14 cellular contexts compared by ENCODE assay signal in genomic region chr18:52992041-52992440, GRCh38.
DNase-seq lines count a peak whose midpoint lies in the region; ATAC-seq and TF ChIP-seq lines count a peak whose summit lies in the region.
"Had no signal": no experiment of that assay in that cellular context is flagged by ENCODE, and none has a peak within 500 bp of the region (broad histone marks: within the 10 kb centered on the region; RNA-seq: fewer than 3 reads in every experiment).

No MANE protein-coding gene starts in this region.

- H3K4me3 ChIP-seq in NT2/D1 (ENCODE audit: insufficient read length, low read depth): no peak overlapping the region
- H3K4me3 ChIP-seq: HAP-1, psoas muscle had no signal

- TF ChIP-seq CTCF in 22Rv1 (IDR thresholded peaks at IDR 0.05) (peak; percentile 74), GM10248 (IDR thresholded peaks at IDR 0.05; ENCODE audit: control extremely low read depth, extremely low read depth, low read depth, missing control alignments) (peak; percentile 16), glutamatergic neuron (IDR thresholded peaks at IDR 0.05; ENCODE audit: partially characterized antibody, unreplicated experiment) (peak; percentile 40)

- no peaks in the 10 kb centered on the region for H3K9me3 ChIP-seq in NT2/D1 (ENCODE audit: insufficient read depth, low read length)
- H3K9me3 ChIP-seq: HAP-1, psoas muscle had no signal

- no peak overlapping the region for H3K27ac ChIP-seq in 22Rv1
- H3K27ac ChIP-seq: psoas muscle had no signal

- DNase-seq in GM10248 (ENCODE audit: extremely low spot score) (no peak), NT2/D1 (ENCODE audit: low read depth, low spot score) (peak; percentile 18), glutamatergic neuron (no peak)
- DNase-seq in activated CD4-positive, alpha-beta T cell treated with anti-CD3 and anti-CD28 coated beads, Interleukin-2, amount 50 U/mL, for 1 hour: no peak
- no peak for DNase-seq in stimulated activated CD4-positive, alpha-beta T cell treated with anti-CD3 and anti-CD28 coated beads, Interleukin-2, amount 100 ng/mL, for 48 hours
- DNase-seq in activated CD4-positive, alpha-beta T cell treated with anti-CD3 and anti-CD28 coated beads, Interleukin-2, amount 10 ng/mL, durations not matched to agents 7 days and 5 days: no peak
- DNase-seq: activated CD8-positive, alpha-beta T cell treated with anti-CD3 and anti-CD28 coated beads for 36 hours; activated naive CD8-positive, alpha-beta T cell treated with anti-CD3 and anti-CD28 coated beads, Interleukin-2, amount 10 ng/mL, durations not matched to agents 7 days and 5 days; effector CD4-positive, alpha-beta T cell; psoas muscle had no signal

- H3K27me3 ChIP-seq in NT2/D1 (ENCODE audit: insufficient read depth, insufficient read length): no peaks in the 10 kb centered on the region

- POLR2A ChIA-PET in GM10248 (lab: Yijun Ruan, JAX): no interaction called here
- POLR2A ChIA-PET in activated CD4-positive, alpha-beta T cell treated with anti-CD3 and anti-CD28 coated beads, Interleukin-2, amount 10 ng/mL, durations not matched to agents 7 days and 5 days (lab: Charles Lee): no interaction called here

- no peak overlapping the region for H3K9ac ChIP-seq in NT2/D1 (ENCODE audit: insufficient read length, low read depth)

- CTCF ChIA-PET in GM10248 (lab: Yijun Ruan, JAX): no interaction called here
- CTCF ChIA-PET in activated CD4-positive, alpha-beta T cell treated with anti-CD3 and anti-CD28 coated beads, Interleukin-2, amount 10 ng/mL, durations not matched to agents 7 days and 5 days (lab: Charles Lee): no interaction called here

- H3K9me3 Mint-ChIP-seq in glutamatergic neuron (ENCODE audit: unreplicated experiment): no peaks in the 10 kb centered on the region
- H3K9me3 Mint-ChIP-seq in activated CD4-positive, alpha-beta T cell treated with anti-CD3 and anti-CD28 coated beads, Interleukin-2, amount 10 ng/mL, durations not matched to agents 7 days and 5 days: no peaks in the 10 kb centered on the region
- H3K9me3 Mint-ChIP-seq: activated naive CD8-positive, alpha-beta T cell treated with anti-CD3 and anti-CD28 coated beads, Interleukin-2, amount 10 ng/mL, durations not matched to agents 7 days and 5 days had no signal

- H3K4me1 Mint-ChIP-seq in glutamatergic neuron (ENCODE audit: low read depth, unreplicated experiment): peaks cover 9% of the 10 kb centered on the region
- no peaks in the 10 kb centered on the region for H3K4me1 Mint-ChIP-seq in activated CD4-positive, alpha-beta T cell treated with anti-CD3 and anti-CD28 coated beads, Interleukin-2, amount 10 ng/mL, durations not matched to agents 7 days and 5 days
- H3K4me1 Mint-ChIP-seq: activated naive CD8-positive, alpha-beta T cell treated with anti-CD3 and anti-CD28 coated beads, Interleukin-2, amount 10 ng/mL, durations not matched to agents 7 days and 5 days; B cell had no signal

- no peaks in the 10 kb centered on the region for H3K27me3 Mint-ChIP-seq in glutamatergic neuron (ENCODE audit: unreplicated experiment)
- H3K27me3 Mint-ChIP-seq in activated CD4-positive, alpha-beta T cell treated with anti-CD3 and anti-CD28 coated beads, Interleukin-2, amount 10 ng/mL, durations not matched to agents 7 days and 5 days: no peaks in the 10 kb centered on the region
- H3K27me3 Mint-ChIP-seq: activated CD8-positive, alpha-beta T cell treated with anti-CD3 and anti-CD28 coated beads for 36 hours; activated naive CD8-positive, alpha-beta T cell treated with anti-CD3 and anti-CD28 coated beads, Interleukin-2, amount 10 ng/mL, durations not matched to agents 7 days and 5 days; B cell had no signal

- no peaks in the 10 kb centered on the region for H3K4me1 ChIP-seq in NT2/D1 (ENCODE audit: insufficient read depth, insufficient read length)
- H3K4me1 ChIP-seq: HAP-1, psoas muscle had no signal

- no peak overlapping the region for H3K27ac Mint-ChIP-seq in glutamatergic neuron (ENCODE audit: unreplicated experiment)
- no peak overlapping the region for H3K27ac Mint-ChIP-seq in activated CD4-positive, alpha-beta T cell treated with anti-CD3 and anti-CD28 coated beads, Interleukin-2, amount 10 ng/mL, durations not matched to agents 7 days and 5 days
- H3K27ac Mint-ChIP-seq: activated CD8-positive, alpha-beta T cell treated with anti-CD3 and anti-CD28 coated beads for 36 hours; activated naive CD8-positive, alpha-beta T cell treated with anti-CD3 and anti-CD28 coated beads, Interleukin-2, amount 10 ng/mL, durations not matched to agents 7 days and 5 days; B cell had no signal

- H3K36me3 ChIP-seq in NT2/D1 (ENCODE audit: insufficient read depth, insufficient read length, low read length): no peaks in the 10 kb centered on the region
- H3K36me3 ChIP-seq: HAP-1 had no signal

- no peaks in the 10 kb centered on the region for H3K36me3 Mint-ChIP-seq in glutamatergic neuron (ENCODE audit: unreplicated experiment)
- H3K36me3 Mint-ChIP-seq in activated CD4-positive, alpha-beta T cell treated with anti-CD3 and anti-CD28 coated beads, Interleukin-2, amount 10 ng/mL, durations not matched to agents 7 days and 5 days (ENCODE audit: low read depth): no peaks in the 10 kb centered on the region
- H3K36me3 Mint-ChIP-seq: activated naive CD8-positive, alpha-beta T cell treated with anti-CD3 and anti-CD28 coated beads, Interleukin-2, amount 10 ng/mL, durations not matched to agents 7 days and 5 days had no signal

- ATAC-seq in HG03520 (IDR thresholded peaks at IDR 0.05; ENCODE audit: unreplicated experiment): no peak
- ATAC-seq: activated CD8-positive, alpha-beta T cell treated with anti-CD3 and anti-CD28 coated beads for 36 hours; psoas muscle had no signal

- H3K4me3 Mint-ChIP-seq in glutamatergic neuron (ENCODE audit: unreplicated experiment): no peak overlapping the region
- H3K4me3 Mint-ChIP-seq in activated CD4-positive, alpha-beta T cell treated with anti-CD3 and anti-CD28 coated beads, Interleukin-2, amount 10 ng/mL, durations not matched to agents 7 days and 5 days: no peak overlapping the region
- H3K4me3 Mint-ChIP-seq: activated CD8-positive, alpha-beta T cell treated with anti-CD3 and anti-CD28 coated beads for 36 hours; activated naive CD8-positive, alpha-beta T cell treated with anti-CD3 and anti-CD28 coated beads, Interleukin-2, amount 10 ng/mL, durations not matched to agents 7 days and 5 days; B cell had no signal

Comparison
In these comparisons a context has a peak if more than half of its experiments do, and no peak if none do; other contexts are left out.
1. CTCF ChIP-seq: peak in every context shown above with its lines; median percentile 74 in 22Rv1; 40 in glutamatergic neuron; 16 in GM10248.